In the genomic region with DNA sequence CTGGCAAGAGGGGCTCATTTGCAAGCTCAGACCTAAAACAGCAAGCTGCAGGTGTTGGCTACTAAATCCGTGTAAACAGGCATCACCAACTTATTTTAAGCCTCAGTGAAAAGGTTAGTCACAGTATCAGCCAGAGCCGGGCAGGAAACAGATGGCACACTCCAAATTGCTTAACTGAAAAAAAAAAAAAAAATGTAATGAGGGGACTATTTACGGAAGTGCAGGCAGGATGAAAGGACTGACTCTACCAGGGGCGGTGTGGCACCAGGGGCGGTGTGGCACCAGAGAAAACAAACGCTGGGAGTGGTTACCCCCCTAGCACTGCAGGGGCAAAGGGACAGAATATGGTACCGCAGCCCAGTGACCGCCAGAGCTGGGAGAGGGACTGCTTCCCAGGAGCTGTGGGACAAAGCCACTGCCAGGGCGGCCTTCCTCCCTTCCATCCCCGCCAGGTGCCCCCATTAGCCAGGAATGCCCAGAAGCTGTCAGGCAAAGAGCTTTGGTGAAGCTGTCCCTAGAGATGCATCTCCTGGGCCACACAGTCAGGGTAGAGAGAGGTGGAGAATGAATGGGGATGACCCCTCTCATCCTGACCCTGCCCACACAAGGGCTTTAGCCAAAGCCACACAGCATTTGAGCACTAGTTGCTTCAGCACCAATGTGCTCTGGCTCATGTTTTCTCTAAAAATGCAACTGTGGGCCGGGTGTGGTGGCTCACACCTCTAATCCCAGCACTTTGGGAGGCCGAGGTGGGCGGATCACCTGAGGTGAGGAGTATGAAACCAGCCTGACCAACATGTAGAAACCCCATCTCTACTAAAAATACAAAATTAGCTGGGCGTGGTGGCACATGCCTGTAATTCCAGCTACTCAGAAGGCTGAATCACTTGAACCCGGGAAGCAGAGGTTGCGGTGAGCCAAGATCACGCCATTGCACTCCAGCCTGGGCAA, we compare ENCODE assay signal across 8 cellular contexts. TPM values are rescaled to one million over a fixed set of nuclear protein-coding genes. Genes with fewer than 3 reads are reported as not detected.
DNase-seq lines count a peak whose midpoint lies in the region; ATAC-seq and TF ChIP-seq lines count a peak whose summit lies in the region.

No MANE protein-coding gene starts in this region.

- H3K9me3 Mint-ChIP-seq in activated naive CD4-positive, alpha-beta T cell treated with anti-CD3 and anti-CD28 coated beads for 36 hours: no peaks in the 10 kb centered on the region

- TF ChIP-seq CTCF in right lobe of liver (IDR thresholded peaks at IDR 0.05): no peak

- no peaks in the 10 kb centered on the region for H3K9me3 ChIP-seq in right lobe of liver

- WGBS in right lobe of liver (ENCODE audit: insufficient coverage, low coverage, low lambda C conversion rate, missing lambda C conversion rate): 79% methylated on average over 12 of the region's 17 CpGs

- H3K4me3 ChIP-seq in right lobe of liver: no peak overlapping the region

- no peaks in the 10 kb centered on the region for H3K4me1 ChIP-seq in right lobe of liver

- no peak overlapping the region for H3K27ac Mint-ChIP-seq in activated naive CD4-positive, alpha-beta T cell treated with anti-CD3 and anti-CD28 coated beads for 36 hours

- no peak overlapping the region for H3K27ac ChIP-seq in right lobe of liver

- H3K4me1 Mint-ChIP-seq in activated naive CD4-positive, alpha-beta T cell treated with anti-CD3 and anti-CD28 coated beads for 36 hours (ENCODE audit: low read depth): peaks cover 11% of the 10 kb centered on the region

- no peak for TF ChIP-seq POLR2A in right lobe of liver (IDR thresholded peaks at IDR 0.05)

- ATAC-seq in HG02938 (IDR thresholded peaks at IDR 0.05; ENCODE audit: unreplicated experiment) (peak; percentile 81), right lobe of liver (peak; percentile 37 to 51 (median 44))

- no peaks in the 10 kb centered on the region for H3K36me3 Mint-ChIP-seq in activated naive CD4-positive, alpha-beta T cell treated with anti-CD3 and anti-CD28 coated beads for 36 hours (ENCODE audit: low read depth)

- H3K27me3 ChIP-seq in right lobe of liver: no peaks in the 10 kb centered on the region

- DNase-seq in activated naive CD4-positive, alpha-beta T cell treated with anti-CD3 and anti-CD28 coated beads for 36 hours: peak; percentile 60
- no peak for DNase-seq in activated naive CD4-positive, alpha-beta T cell treated with Interleukin-2 at 50 U/mL for 16 hours
- DNase-seq in NCI-H2029 treated with DMSO at 0.1 percent for 48 hours (lab: John Stamatoyannopoulos, UW) (peak; percentile 39), right lobe of liver (no peak), HT-29 (ENCODE audit: low spot score) (no peak), NCI-H128 (lab: John Stamatoyannopoulos, UW; ENCODE audit: unreplicated experiment) (no peak)
- DNase-seq in activated gamma-delta T cell treated with anti-CD3 and anti-CD28 coated beads, Interleukin-2, amount 50 U/mL, for 16 hours (ENCODE audit: low read depth): peak; percentile 4

- intact Hi-C loops in activated naive CD4-positive, alpha-beta T cell treated with anti-CD3 and anti-CD28 coated beads for 36 hours (cut with micrococcal nuclease): loop anchor here (1.0 to 5.0 kb wide), 5 partner anchors 40 to 171 kb away; partner anchors contain the start of genes GFOD1 and SIRT5
- intact Hi-C loops in right lobe of liver (cut with DNase I): no loop called here

- no peaks in the 10 kb centered on the region for H3K36me3 ChIP-seq in right lobe of liver

- CTCF ChIA-PET in activated naive CD4-positive, alpha-beta T cell treated with anti-CD3 and anti-CD28 coated beads for 36 hours (lab: Charles Lee): no interaction called here

- no peak overlapping the region for H3K4me3 Mint-ChIP-seq in activated naive CD4-positive, alpha-beta T cell treated with anti-CD3 and anti-CD28 coated beads for 36 hours

- H3K27me3 Mint-ChIP-seq in activated naive CD4-positive, alpha-beta T cell treated with anti-CD3 and anti-CD28 coated beads for 36 hours (ENCODE audit: low read depth): no peaks in the 10 kb centered on the region

RNA-seq across cellular contexts. Expression of gene GFOD1, which starts 39.6 kb away (rescaled TPM):
- 1 to 10 TPM; 3.7 to 4.2 TPM for total RNA-seq in activated naive CD4-positive, alpha-beta T cell treated with anti-CD3 and anti-CD28 coated beads for 36 hours
- 1 to 10 TPM; 5.4 to 8.5 (median 7.5) TPM for total RNA-seq in right lobe of liver
- 13.3 and 13.5 TPM in 2 replicates for total RNA-seq in HT-29 (2014; rRNA removed; shearing (Covaris generic))

RNA-seq across cellular contexts. Expression of gene SIRT5, which starts 47.4 kb away (rescaled TPM):
- total RNA-seq in activated naive CD4-positive, alpha-beta T cell treated with anti-CD3 and anti-CD28 coated beads for 36 hours: 1 to 10 TPM; 9.3 to 9.8 TPM
- 10 to 100 TPM in 4 of 6 experiments, 1 to 10 TPM in 2; 9.3 to 28.3 (median 15.5) TPM for total RNA-seq in right lobe of liver
- total RNA-seq in HT-29 (2014; rRNA removed; shearing (Covaris generic)): 7.4 and 8.3 TPM in 2 replicates

Comparison
In these comparisons a context has a peak if more than half of its experiments do, and no peak if none do; other contexts are left out.
1. DNase-seq: peak in activated naive CD4-positive, alpha-beta T cell treated with anti-CD3 and anti-CD28 coated beads for 36 hours (single experiment), NCI-H2029 treated with DMSO at 0.1 percent for 48 hours (single experiment) and activated gamma-delta T cell treated with anti-CD3 and anti-CD28 coated beads, Interleukin-2, amount 50 U/mL, for 16 hours (single experiment); none in activated naive CD4-positive, alpha-beta T cell treated with Interleukin-2 at 50 U/mL for 16 hours (single experiment), right lobe of liver (0 of 3), HT-29 (single experiment) and NCI-H128 (single experiment).